ENCODE assay signal across 17 cellular contexts in the genomic region with DNA sequence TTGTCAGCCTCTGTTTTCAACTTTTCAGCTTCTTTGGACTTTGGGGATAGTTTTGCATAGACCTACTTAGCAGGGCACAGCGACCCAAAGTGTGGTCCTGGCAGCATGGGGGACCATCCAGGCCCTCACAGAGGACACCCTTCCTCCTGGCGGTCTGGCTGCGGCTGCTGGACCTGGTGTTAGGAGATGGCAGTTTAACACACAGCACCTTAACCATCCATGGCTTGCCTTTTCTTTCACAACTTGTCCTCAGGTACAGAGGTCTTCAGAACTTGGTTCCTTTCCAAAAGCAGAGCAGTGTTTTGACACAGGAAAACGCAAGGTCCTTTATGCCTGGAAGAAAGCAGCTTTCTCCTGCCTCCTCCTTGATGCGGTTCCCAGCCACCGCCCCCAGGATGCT.
DNase-seq lines count a peak whose midpoint lies in the region; ATAC-seq and TF ChIP-seq lines count a peak whose summit lies in the region.
"Had no signal": no experiment of that assay in that cellular context is flagged by ENCODE, and none has a peak within 500 bp of the region (broad histone marks: within the 10 kb centered on the region; RNA-seq: fewer than 3 reads in every experiment).

No MANE protein-coding gene starts in this region.

- H3K36me3 Mint-ChIP-seq in activated naive CD8-positive, alpha-beta T cell treated with anti-CD3 and anti-CD28 coated beads, Interleukin-2, amount 10 ng/mL, durations not matched to agents 7 days and 5 days: peaks cover 17% of the 10 kb centered on the region
- peaks cover 3% of the 10 kb centered on the region for H3K36me3 Mint-ChIP-seq in activated naive CD8-positive, alpha-beta T cell treated with anti-CD3 and anti-CD28 coated beads for 36 hours

- no peak overlapping the region for H3K4me3 Mint-ChIP-seq in activated naive CD8-positive, alpha-beta T cell treated with anti-CD3 and anti-CD28 coated beads, Interleukin-2, amount 10 ng/mL, durations not matched to agents 7 days and 5 days
- H3K4me3 Mint-ChIP-seq in activated naive CD8-positive, alpha-beta T cell treated with anti-CD3 and anti-CD28 coated beads for 36 hours: no peak overlapping the region

- H3K4me3 ChIP-seq in right lobe of liver: no peak overlapping the region
- H3K4me3 ChIP-seq: HAP-1, MG63, Peyer's patch had no signal

- DNase-seq in activated naive CD8-positive, alpha-beta T cell treated with anti-CD3 and anti-CD28 coated beads, Interleukin-2, amount 10 ng/mL, durations not matched to agents 7 days and 5 days: no peak
- DNase-seq in activated naive CD8-positive, alpha-beta T cell treated with anti-CD3 and anti-CD28 coated beads for 36 hours: no peak
- DNase-seq in right lobe of liver (peak in 1 of 3 donors; percentile 68), islet precursor cell (no peak), NCI-H1436 (lab: John Stamatoyannopoulos, UW) (no peak), NCI-H1092 (lab: John Stamatoyannopoulos, UW) (no peak), cerebellum (ENCODE audit: low spot score) (no peak)
- peak; percentile 10 for DNase-seq in stimulated activated CD8-positive, alpha-beta memory T cell treated with anti-CD3 and anti-CD28 coated beads, Interleukin-4, amount 100 ng/mL, for 48 hours
- DNase-seq: Caco-2, MG63, NCI-H1105 treated with DMSO at 0.1 percent for 48 hours, NCI-H187 treated with DMSO at 0.1 percent for 48 hours, NCI-H2171, NCI-H446 treated with DMSO at 0.1 percent for 48 hours, Peyer's patch had no signal

- H3K4me1 ChIP-seq in right lobe of liver: peaks cover 0 to 21% (median 3%) of the 10 kb centered on the region in 4 donors

- H3K4me1 Mint-ChIP-seq in activated naive CD8-positive, alpha-beta T cell treated with anti-CD3 and anti-CD28 coated beads, Interleukin-2, amount 10 ng/mL, durations not matched to agents 7 days and 5 days: peaks cover 64% of the 10 kb centered on the region
- peaks cover 26% of the 10 kb centered on the region for H3K4me1 Mint-ChIP-seq in activated naive CD8-positive, alpha-beta T cell treated with anti-CD3 and anti-CD28 coated beads for 36 hours

- no peaks in the 10 kb centered on the region for H3K9me3 ChIP-seq in right lobe of liver
- H3K9me3 ChIP-seq: Caco-2, HAP-1, MG63, Peyer's patch had no signal

- TF ChIP-seq CTCF in right lobe of liver (IDR thresholded peaks at IDR 0.05): no peak

- no peak for ATAC-seq in activated naive CD8-positive, alpha-beta T cell treated with anti-CD3 and anti-CD28 coated beads, Interleukin-2, amount 10 ng/mL, durations not matched to agents 7 days and 5 days (ENCODE audit: low read depth)
- peak; percentile 80 to 90 (median 88) for ATAC-seq in right lobe of liver

- H3K9me3 Mint-ChIP-seq in activated naive CD8-positive, alpha-beta T cell treated with anti-CD3 and anti-CD28 coated beads, Interleukin-2, amount 10 ng/mL, durations not matched to agents 7 days and 5 days: peaks cover 5% of the 10 kb centered on the region
- H3K9me3 Mint-ChIP-seq in activated naive CD8-positive, alpha-beta T cell treated with anti-CD3 and anti-CD28 coated beads for 36 hours: peaks cover 5% of the 10 kb centered on the region

- no peaks in the 10 kb centered on the region for H3K36me3 ChIP-seq in right lobe of liver
- H3K36me3 ChIP-seq: HAP-1, MG63, Peyer's patch had no signal

- peak overlapping the region; percentile 24 for H3K27ac Mint-ChIP-seq in activated naive CD8-positive, alpha-beta T cell treated with anti-CD3 and anti-CD28 coated beads, Interleukin-2, amount 10 ng/mL, durations not matched to agents 7 days and 5 days
- H3K27ac Mint-ChIP-seq in activated naive CD8-positive, alpha-beta T cell treated with anti-CD3 and anti-CD28 coated beads for 36 hours: no peak overlapping the region

- H3K27me3 Mint-ChIP-seq in activated naive CD8-positive, alpha-beta T cell treated with anti-CD3 and anti-CD28 coated beads, Interleukin-2, amount 10 ng/mL, durations not matched to agents 7 days and 5 days: no peaks in the 10 kb centered on the region
- H3K27me3 Mint-ChIP-seq in activated naive CD8-positive, alpha-beta T cell treated with anti-CD3 and anti-CD28 coated beads for 36 hours: no peaks in the 10 kb centered on the region

- H3K27ac ChIP-seq in right lobe of liver: peak overlapping the region in 1 of 3 donors; percentile 9
- H3K27ac ChIP-seq: C4-2B had no signal

- no peak for TF ChIP-seq POLR2A in right lobe of liver (IDR thresholded peaks at IDR 0.05)

- WGBS in right lobe of liver (ENCODE audit: insufficient coverage, low coverage, low lambda C conversion rate, missing lambda C conversion rate): 38% methylated on average over 6 of the region's 6 CpGs

- H3K27me3 ChIP-seq in right lobe of liver: no peaks in the 10 kb centered on the region
- H3K27me3 ChIP-seq: Peyer's patch had no signal

- intact Hi-C loops in right lobe of liver (cut with DNase I): no loop called here

- POLR2A ChIA-PET in activated naive CD8-positive, alpha-beta T cell treated with anti-CD3 and anti-CD28 coated beads, Interleukin-2, amount 10 ng/mL, durations not matched to agents 7 days and 5 days (lab: Charles Lee): interaction anchor here (1.2 to 2.7 kb wide), 2 partner anchors 8 to 12 kb away, joined by 4 to 26 read pairs; no protein-coding TSS in a partner anchor
